In the genomic region with DNA sequence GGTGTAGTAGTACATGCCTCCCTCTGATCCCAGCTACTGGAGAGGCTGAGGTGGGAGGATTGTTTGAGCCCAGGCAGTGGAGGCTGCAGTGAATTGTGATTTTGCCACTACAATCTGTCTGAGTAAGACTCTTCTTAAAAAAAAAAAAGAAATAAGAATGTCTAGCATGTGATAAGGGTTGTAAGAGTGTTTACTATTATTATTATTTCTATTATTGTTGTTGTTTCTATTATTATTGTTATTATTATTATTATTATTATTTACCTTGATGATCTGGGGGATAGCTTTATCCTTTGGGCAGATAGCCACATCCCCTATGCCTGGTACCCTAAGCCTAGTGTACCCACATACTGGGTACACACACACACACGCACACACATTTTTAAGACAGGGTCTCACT, we compare ENCODE assay signal across 16 cellular contexts. TPM values are rescaled to one million over a fixed set of nuclear protein-coding genes. Genes with fewer than 3 reads are reported as not detected.
A peak's percentile ranks its signal among the peaks of the same experiment; 100 is the strongest.
DNase-seq lines count a peak whose midpoint lies in the region; ATAC-seq and TF ChIP-seq lines count a peak whose summit lies in the region.
"Had no signal": no experiment of that assay in that cellular context is flagged by ENCODE, and none has a peak within 500 bp of the region (broad histone marks: within the 10 kb centered on the region; RNA-seq: fewer than 3 reads in every experiment).

No MANE protein-coding gene starts in this region.

- no peak for ATAC-seq in activated naive CD8-positive, alpha-beta T cell treated with anti-CD3 and anti-CD28 coated beads, Interleukin-2, amount 10 ng/mL, durations not matched to agents 7 days and 5 days (ENCODE audit: low read depth)
- ATAC-seq in WTC11 (no peak), HG02885 (IDR thresholded peaks at IDR 0.05; ENCODE audit: poor library complexity, unreplicated experiment) (no peak)

- peaks cover 40% of the 10 kb centered on the region for H3K4me1 Mint-ChIP-seq in activated naive CD8-positive, alpha-beta T cell treated with anti-CD3 and anti-CD28 coated beads, Interleukin-2, amount 10 ng/mL, durations not matched to agents 7 days and 5 days
- H3K4me1 Mint-ChIP-seq in activated naive CD8-positive, alpha-beta T cell treated with anti-CD3 and anti-CD28 coated beads for 36 hours: peaks cover 24% of the 10 kb centered on the region
- H3K4me1 Mint-ChIP-seq in WTC11 (peaks cover 11% of the 10 kb centered on the region), Calu3 (ENCODE audit: low read depth, unreplicated experiment) (peaks cover 20% of the 10 kb centered on the region)

- no peaks in the 10 kb centered on the region for H3K9me3 Mint-ChIP-seq in activated naive CD8-positive, alpha-beta T cell treated with anti-CD3 and anti-CD28 coated beads, Interleukin-2, amount 10 ng/mL, durations not matched to agents 7 days and 5 days
- H3K9me3 Mint-ChIP-seq in activated naive CD8-positive, alpha-beta T cell treated with anti-CD3 and anti-CD28 coated beads for 36 hours: no peaks in the 10 kb centered on the region
- peaks cover 6% of the 10 kb centered on the region; the same call in 1 of the 2 replicates for H3K9me3 Mint-ChIP-seq in WTC11
- H3K9me3 Mint-ChIP-seq in Calu3 (ENCODE audit: low read depth, unreplicated experiment): no peaks in the 10 kb centered on the region
- H3K9me3 Mint-ChIP-seq: CD8-positive, alpha-beta memory T cell had no signal

- peak overlapping the region; percentile 34 for H3K27ac Mint-ChIP-seq in activated naive CD8-positive, alpha-beta T cell treated with anti-CD3 and anti-CD28 coated beads, Interleukin-2, amount 10 ng/mL, durations not matched to agents 7 days and 5 days
- no peak overlapping the region for H3K27ac Mint-ChIP-seq in activated naive CD8-positive, alpha-beta T cell treated with anti-CD3 and anti-CD28 coated beads for 36 hours
- no peak overlapping the region for H3K27ac Mint-ChIP-seq in WTC11
- H3K27ac Mint-ChIP-seq in Calu3 (ENCODE audit: unreplicated experiment): no peak overlapping the region
- H3K27ac Mint-ChIP-seq: CD14-positive monocyte had no signal

- H3K27me3 Mint-ChIP-seq in activated naive CD8-positive, alpha-beta T cell treated with anti-CD3 and anti-CD28 coated beads, Interleukin-2, amount 10 ng/mL, durations not matched to agents 7 days and 5 days: no peaks in the 10 kb centered on the region
- no peaks in the 10 kb centered on the region for H3K27me3 Mint-ChIP-seq in activated naive CD8-positive, alpha-beta T cell treated with anti-CD3 and anti-CD28 coated beads for 36 hours
- H3K27me3 Mint-ChIP-seq in WTC11 (ENCODE audit: low read depth) (peaks cover 23% of the 10 kb centered on the region), Calu3 (ENCODE audit: unreplicated experiment) (no peaks in the 10 kb centered on the region)
- H3K27me3 Mint-ChIP-seq: CD4-positive, alpha-beta memory T cell; CD4-positive, CD25-positive, alpha-beta regulatory T cell; CD8-positive, alpha-beta memory T cell had no signal

- intact Hi-C loops in Calu3 (cut with micrococcal nuclease; ENCODE audit: unreplicated experiment): no loop called here

- POLR2A ChIA-PET in activated naive CD8-positive, alpha-beta T cell treated with anti-CD3 and anti-CD28 coated beads, Interleukin-2, amount 10 ng/mL, durations not matched to agents 7 days and 5 days (lab: Charles Lee): interaction anchor here (1.2 to 2.0 kb wide), 2 partner anchors 35 to 37 kb away, joined by 4 to 9 read pairs; partner anchors contain the start of gene OAS2
- POLR2A ChIA-PET in WTC11 (lab: Charles Lee): no interaction called here

- DNase-seq in activated naive CD8-positive, alpha-beta T cell treated with anti-CD3 and anti-CD28 coated beads, Interleukin-2, amount 10 ng/mL, durations not matched to agents 7 days and 5 days: no peak
- no peak for DNase-seq in activated naive CD8-positive, alpha-beta T cell treated with anti-CD3 and anti-CD28 coated beads for 36 hours
- DNase-seq in WTC11 (ENCODE audit: low spot score) (no peak), Calu3 (no peak)
- DNase-seq: 8988T; ACHN; BE2C; CD4-positive, alpha-beta memory T cell; CD4-positive, CD25-positive, alpha-beta regulatory T cell; CD8-positive, alpha-beta memory T cell; COR-L47; DMS79 treated with DMSO at 0.1 percent for 48 hours; GF-D8 had no signal

- H3K36me3 Mint-ChIP-seq in activated naive CD8-positive, alpha-beta T cell treated with anti-CD3 and anti-CD28 coated beads, Interleukin-2, amount 10 ng/mL, durations not matched to agents 7 days and 5 days: peaks cover 64% of the 10 kb centered on the region
- peaks cover 31% of the 10 kb centered on the region for H3K36me3 Mint-ChIP-seq in activated naive CD8-positive, alpha-beta T cell treated with anti-CD3 and anti-CD28 coated beads for 36 hours
- H3K36me3 Mint-ChIP-seq in WTC11 (no peaks in the 10 kb centered on the region), Calu3 (ENCODE audit: insufficient read depth, unreplicated experiment) (peaks cover 21% of the 10 kb centered on the region)

- no peak for TF ChIP-seq CTCF in WTC11 (IDR thresholded peaks at IDR 0.05)
- no peak for TF ChIP-seq CTCF in Calu3 (IDR thresholded peaks at IDR 0.05; ENCODE audit: unreplicated experiment)

- peak overlapping the region; percentile 49 for H3K4me3 Mint-ChIP-seq in activated naive CD8-positive, alpha-beta T cell treated with anti-CD3 and anti-CD28 coated beads, Interleukin-2, amount 10 ng/mL, durations not matched to agents 7 days and 5 days
- no peak overlapping the region for H3K4me3 Mint-ChIP-seq in activated naive CD8-positive, alpha-beta T cell treated with anti-CD3 and anti-CD28 coated beads for 36 hours
- H3K4me3 Mint-ChIP-seq in WTC11 (no peak overlapping the region), Calu3 (ENCODE audit: low read depth, unreplicated experiment) (no peak overlapping the region)
- H3K4me3 Mint-ChIP-seq: CD14-positive monocyte; CD4-positive, alpha-beta memory T cell; CD4-positive, CD25-positive, alpha-beta regulatory T cell had no signal

- BruUV-seq in Calu3 (replicated peaks; lab: Mats Ljungman, UMichigan): no TSS peak

- CTCF ChIA-PET in WTC11 (lab: Charles Lee): interaction anchor here (1.7 kb wide), 1 partner anchor 50 kb away, joined by 6 read pairs; no protein-coding TSS in a partner anchor
- CTCF ChIA-PET in Calu3 (lab: Charles Lee): no interaction called here

TF ChIP-seq in WTC11, 78 proteins besides CTCF, POLR2A, EP300 and RAD21:
- TF ChIP-seq HMGA2 (CRISPR knock-in tag; IDR thresholded peaks at IDR 0.05): peak; percentile 37; the same call in 1 of the 2 replicates
- TF ChIP-seq KAT7 (CRISPR knock-in tag; IDR thresholded peaks at IDR 0.05; ENCODE audit: borderline replicate concordance): no peak
TF ChIP-seq in WTC11: peak in this region for 1.

RNA-seq across cellular contexts. Expression of gene OAS3, which starts 4.3 kb away (rescaled TPM):
- total RNA-seq in activated naive CD8-positive, alpha-beta T cell treated with anti-CD3 and anti-CD28 coated beads, Interleukin-2, amount 10 ng/mL, durations not matched to agents 7 days and 5 days: 100 to 1,000 TPM; 221 to 222 TPM
- 10 to 100 TPM; 37.4 to 39.8 TPM for total RNA-seq in activated naive CD8-positive, alpha-beta T cell treated with anti-CD3 and anti-CD28 coated beads for 36 hours
- 1.2 to 1.6 TPM (median 1.4 TPM) in 3 replicates for total RNA-seq in WTC11 (2021)
- 159 and 326 TPM in 2 replicates for total RNA-seq in Calu3 (2022)

RNA-seq across cellular contexts. Expression of gene OAS2, which starts 35.7 kb away (rescaled TPM):
- 100 to 1,000 TPM; 244 to 245 TPM for total RNA-seq in activated naive CD8-positive, alpha-beta T cell treated with anti-CD3 and anti-CD28 coated beads, Interleukin-2, amount 10 ng/mL, durations not matched to agents 7 days and 5 days
- 100 to 1,000 TPM; 122 TPM for total RNA-seq in activated naive CD8-positive, alpha-beta T cell treated with anti-CD3 and anti-CD28 coated beads for 36 hours
- total RNA-seq in WTC11 (2021) (0.27 to 0.48 TPM (median 0.28 TPM) in 3 replicates), Calu3 (2022) (58.1 and 211 TPM in 2 replicates)
- total RNA-seq: A673 had no signal

RNA-seq across cellular contexts. Expression of gene OAS1, which starts 35.8 kb away (rescaled TPM):
- 100 to 1,000 TPM; 138 to 141 TPM for total RNA-seq in activated naive CD8-positive, alpha-beta T cell treated with anti-CD3 and anti-CD28 coated beads, Interleukin-2, amount 10 ng/mL, durations not matched to agents 7 days and 5 days
- 10 to 100 TPM; 33.6 to 34.9 TPM for total RNA-seq in activated naive CD8-positive, alpha-beta T cell treated with anti-CD3 and anti-CD28 coated beads for 36 hours
- 0.24 to 0.30 TPM (median 0.27 TPM) in 3 replicates for total RNA-seq in WTC11 (2021)
- total RNA-seq in Calu3 (2022): 170 and 429 TPM in 2 replicates

Comparison
In these comparisons a context has a peak if more than half of its experiments do, and no peak if none do; other contexts are left out.
1. RNA of gene OAS3, which starts 4.3 kb away (total RNA-seq): 221 to 222 TPM in activated naive CD8-positive, alpha-beta T cell treated with anti-CD3 and anti-CD28 coated beads, Interleukin-2, amount 10 ng/mL, durations not matched to agents 7 days and 5 days, 159 to 326 TPM in Calu3 and 37.4 to 39.8 TPM in activated naive CD8-positive, alpha-beta T cell treated with anti-CD3 and anti-CD28 coated beads for 36 hours; 1.2 to 1.6 TPM in WTC11; every median in the first group is over 10 times any median in the second.
2. RNA of gene OAS2, which starts 35.7 kb away (total RNA-seq): 244 to 245 TPM in activated naive CD8-positive, alpha-beta T cell treated with anti-CD3 and anti-CD28 coated beads, Interleukin-2, amount 10 ng/mL, durations not matched to agents 7 days and 5 days, 122 TPM in activated naive CD8-positive, alpha-beta T cell treated with anti-CD3 and anti-CD28 coated beads for 36 hours and 58.1 to 211 TPM in Calu3; 0.27 to 0.48 TPM in WTC11; every median in the first group is over 10 times any median in the second.
3. RNA of gene OAS1, which starts 35.8 kb away (total RNA-seq): 170 to 429 TPM in Calu3, 138 to 141 TPM in activated naive CD8-positive, alpha-beta T cell treated with anti-CD3 and anti-CD28 coated beads, Interleukin-2, amount 10 ng/mL, durations not matched to agents 7 days and 5 days and 33.6 to 34.9 TPM in activated naive CD8-positive, alpha-beta T cell treated with anti-CD3 and anti-CD28 coated beads for 36 hours; 0.24 to 0.30 TPM in WTC11; every median in the first group is over 10 times any median in the second.